18 cellular contexts compared by ENCODE assay signal in genomic region chr12:24982250-24982649, GRCh38. TPM values are rescaled to one million over a fixed set of nuclear protein-coding genes. Genes with fewer than 3 reads are reported as not detected.
DNase-seq lines count a peak whose midpoint lies in the region; TF ChIP-seq lines count a peak whose summit lies in the region.
"Had no signal": no experiment of that assay in that cellular context is flagged by ENCODE, and none has a peak within 500 bp of the region (broad histone marks: within the 10 kb centered on the region; RNA-seq: fewer than 3 reads in every experiment).

No MANE protein-coding gene starts in this region.

- intact Hi-C loops in Caco-2 (cut with micrococcal nuclease; ENCODE audit: unreplicated experiment) (no loop called here), esophagus muscularis mucosa (cut with DNase I) (no loop called here), prostate gland (cut with DNase I) (no loop called here)

- H3K27ac Mint-ChIP-seq in Caco-2 (ENCODE audit: unreplicated experiment): peak overlapping the region; percentile 14
- H3K27ac Mint-ChIP-seq: CD14-positive monocyte; CD4-positive, CD25-positive, alpha-beta regulatory T cell; CD8-positive, alpha-beta memory T cell had no signal

- peaks cover 23% of the 10 kb centered on the region for H3K4me1 Mint-ChIP-seq in Caco-2 (ENCODE audit: low read depth, unreplicated experiment)
- H3K4me1 Mint-ChIP-seq: CD4-positive, alpha-beta memory T cell; CD4-positive, CD25-positive, alpha-beta regulatory T cell; CD8-positive, alpha-beta memory T cell had no signal

- BruUV-seq in Caco-2 (replicated peaks; lab: Mats Ljungman, UMichigan): no TSS peak

- CTCF ChIA-PET in Caco-2 (lab: Charles Lee) (no interaction called here), HEK293 (lab: Yijun Ruan, JAX) (interaction anchor here (0.8 to 2.3 kb wide), 2 partner anchors 10 to 129 kb away, joined by 3 to 19 read pairs; no protein-coding TSS in a partner anchor)

- H3K4me3 Mint-ChIP-seq in Caco-2 (ENCODE audit: unreplicated experiment): no peak overlapping the region
- H3K4me3 Mint-ChIP-seq: CD14-positive monocyte; CD4-positive, alpha-beta memory T cell; CD4-positive, CD25-positive, alpha-beta regulatory T cell; CD8-positive, alpha-beta memory T cell had no signal

- DNase-seq in Caco-2: no peak
- DNase-seq in esophagus muscularis mucosa (ENCODE audit: extremely low spot score): peak; percentile 8
- no peak for DNase-seq in NCI-H82 (lab: John Stamatoyannopoulos, UW)
- DNase-seq in prostate gland (ENCODE audit: low spot score): no peak
- DNase-seq: 8988T; ACHN; BE2C; C1 segment of cervical spinal cord; Calu3; CD4-positive, alpha-beta memory T cell; CD4-positive, CD25-positive, alpha-beta regulatory T cell; CD8-positive, alpha-beta memory T cell; COR-L47; DMS79 treated with DMSO at 0.1 percent for 48 hours; GF-D8 had no signal

- H3K4me1 ChIP-seq in Caco-2: peaks cover 32% of the 10 kb centered on the region
- H3K4me1 ChIP-seq in HEK293 (ENCODE audit: control insufficient read depth, insufficient read depth, low read length): no peaks in the 10 kb centered on the region
- H3K4me1 ChIP-seq in esophagus muscularis mucosa: no peaks in the 10 kb centered on the region
- H3K4me1 ChIP-seq in prostate gland (replicated peaks): no peaks in the 10 kb centered on the region
- H3K4me1 ChIP-seq: BE2C had no signal

- H3K36me3 ChIP-seq in Caco-2 (ENCODE audit: control insufficient read depth, insufficient read depth, low read length) (no peaks in the 10 kb centered on the region), HEK293 (ENCODE audit: control insufficient read depth in 2 of 2, insufficient read depth in 1 of 2, low read length in 2 of 2) (no peaks in the 10 kb centered on the region), esophagus muscularis mucosa (no peaks in the 10 kb centered on the region), prostate gland (no peaks in the 10 kb centered on the region)
- H3K36me3 ChIP-seq: BE2C had no signal

- POLR2A ChIA-PET in Caco-2 (lab: Charles Lee): no interaction called here
- POLR2A ChIA-PET in HEK293 (lab: Yijun Ruan, JAX): no interaction called here

- no peak overlapping the region for H3K27ac ChIP-seq in HEK293 (ENCODE audit: extremely low read depth, low read depth, low read length)
- H3K27ac ChIP-seq in esophagus muscularis mucosa (replicated peaks in 1 of 4): no peak overlapping the region
- no peak overlapping the region for H3K27ac ChIP-seq in prostate gland
- H3K27ac ChIP-seq: BLaER1 had no signal

- H3K9me3 ChIP-seq in Caco-2: peaks cover 40% of the 10 kb centered on the region
- no peaks in the 10 kb centered on the region; the same call in 1 of the 2 replicates for H3K9me3 ChIP-seq in HEK293 (ENCODE audit: control insufficient read depth, insufficient read depth, low read depth, low read length)
- H3K9me3 ChIP-seq in esophagus muscularis mucosa: peaks cover 0 to 20% (median 12%) of the 10 kb centered on the region in 4 donors
- no peaks in the 10 kb centered on the region for H3K9me3 ChIP-seq in prostate gland
- H3K9me3 ChIP-seq: BE2C had no signal

- no peak for TF ChIP-seq CTCF in Caco-2 (IDR thresholded peaks at IDR 0.05; ENCODE audit: insufficient read depth in 1 of 2, low read depth in 1 of 2, low read length in 1 of 2, severe bottlenecking in 1 of 2, unreplicated experiment in 1 of 2)
- no peak for TF ChIP-seq CTCF in HEK293 (tag by site-specific recombination; IDR thresholded peaks at IDR 0.05)
- no peak for TF ChIP-seq CTCF in esophagus muscularis mucosa (IDR thresholded peaks at IDR 0.05)
- TF ChIP-seq CTCF in prostate gland (IDR thresholded peaks at IDR 0.05): no peak

- peaks cover 11% of the 10 kb centered on the region for H3K9me3 Mint-ChIP-seq in Caco-2 (ENCODE audit: unreplicated experiment)

- H3K27me3 ChIP-seq in Caco-2 (replicated peaks; ENCODE audit: control insufficient read depth, insufficient read depth, low read length) (no peaks in the 10 kb centered on the region), esophagus muscularis mucosa (no peaks in the 10 kb centered on the region), prostate gland (replicated peaks; ENCODE audit: insufficient read depth) (no peaks in the 10 kb centered on the region)
- H3K27me3 ChIP-seq: BE2C, BLaER1 had no signal

- H3K36me3 Mint-ChIP-seq in Caco-2 (ENCODE audit: insufficient read depth, unreplicated experiment): peaks cover 6% of the 10 kb centered on the region
- H3K36me3 Mint-ChIP-seq: CD4-positive, CD25-positive, alpha-beta regulatory T cell had no signal

- TF ChIP-seq POLR2A in esophagus muscularis mucosa (IDR thresholded peaks at IDR 0.05; ENCODE audit: low read depth) (no peak), prostate gland (IDR thresholded peaks at IDR 0.05) (no peak)

- H3K4me3 ChIP-seq in Caco-2 (ENCODE audit: low read depth, low read length) (no peak overlapping the region), HEK293 (ENCODE audit: low read depth, low read length) (no peak overlapping the region), esophagus muscularis mucosa (no peak overlapping the region), prostate gland (no peak overlapping the region)
- H3K4me3 ChIP-seq: BLaER1 had no signal

- H3K27me3 Mint-ChIP-seq in Caco-2 (ENCODE audit: insufficient read depth, unreplicated experiment): no peaks in the 10 kb centered on the region

- TF ChIP-seq EP300 in esophagus muscularis mucosa (IDR thresholded peaks at IDR 0.05): no peak

- WGBS in esophagus muscularis mucosa: 96% methylated on average over 1 of the region's 1 CpG
- 100% methylated on average over 1 of the region's 1 CpG for WGBS in prostate gland

TF ChIP-seq in HEK293, 187 proteins besides CTCF, POLR2A, EP300 and RAD21:
- no peak for TF ChIP-seq ZFP37 (tag by site-specific recombination; IDR thresholded peaks at IDR 0.05)
- TF ChIP-seq SETDB1 (IDR thresholded peaks at IDR 0.05; ENCODE audit: insufficient read length, low read length): peak; percentile 45

RNA-seq across cellular contexts. Expression of gene BCAT1, which starts 33.3 kb away (rescaled TPM):
- total RNA-seq in Caco-2 (2022) (391 and 432 TPM in 2 replicates), esophagus muscularis mucosa (10 to 100 TPM in 3 of 4 donors, 1 to 10 TPM in 1; 9.1 to 23.4 (median 14.7) TPM), prostate gland (10 to 100 TPM in 1 of 2 donors, under 1 TPM in 1; 0.59 to 43.1 TPM)
